ENCODE assay signal across 14 cellular contexts in genomic region chr1:222392571-222392970, GRCh38.
"Had no signal": no experiment of that assay in that cellular context is flagged by ENCODE, and none has a peak within 500 bp of the region (broad histone marks: within the 10 kb centered on the region; RNA-seq: fewer than 3 reads in every experiment).

No MANE protein-coding gene starts in this region.

- DNase-seq: activated CD4-positive, alpha-beta T cell treated with anti-CD3 and anti-CD28 coated beads, Interleukin-2, amount 50 U/mL, for 48 hours; activated CD8-positive, alpha-beta memory T cell treated with anti-CD3 and anti-CD28 coated beads, Interleukin-2, amount 10 ng/mL, durations not matched to agents 7 days and 5 days; activated naive CD4-positive, alpha-beta T cell treated with anti-CD3 and anti-CD28 coated beads for 36 hours; activated naive CD8-positive, alpha-beta T cell treated with anti-CD3 and anti-CD28 coated beads, Interleukin-2, amount 50 U/mL, for 24 hours; activated T-cell treated with anti-CD3 and anti-CD28 coated beads, Interleukin-2, amount 50 U/mL, for 1 hour; aorta; hypothalamus; mesendoderm; natural killer cell; nucleus accumbens; stimulated activated CD4-positive, alpha-beta T cell treated with anti-CD3 and anti-CD28 coated beads, Interleukin-2, amount 100 ng/mL, for 48 hours; T-helper 9 cell; trophoblast cell had no signal

- H3K27ac ChIP-seq: VCaP had no signal
